ENCODE assay signal across 11 cellular contexts in the genomic region with DNA sequence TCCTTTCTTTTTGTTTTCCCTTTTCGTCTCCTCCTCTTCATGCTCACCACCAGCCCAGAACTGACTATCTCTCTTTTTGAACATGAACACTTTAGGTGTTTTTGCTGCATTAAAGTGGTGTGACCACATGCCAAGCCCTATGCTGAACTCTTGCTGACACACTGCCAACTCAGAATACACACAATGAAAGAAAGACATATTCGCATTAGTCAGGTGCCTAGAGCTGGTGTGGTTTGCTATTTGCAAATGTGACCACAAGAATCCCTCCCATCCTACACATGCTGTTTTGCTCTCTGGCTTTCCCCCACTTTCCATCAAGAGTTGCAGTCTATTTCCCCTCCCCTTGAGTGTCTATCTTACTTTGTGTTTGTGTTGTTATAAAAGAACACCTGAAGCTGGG.
DNase-seq lines count a peak whose midpoint lies in the region; ATAC-seq, FAIRE-seq and TF ChIP-seq lines count a peak whose summit lies in the region.
"Had no signal": no experiment of that assay in that cellular context is flagged by ENCODE, and none has a peak within 500 bp of the region (broad histone marks: within the 10 kb centered on the region; RNA-seq: fewer than 3 reads in every experiment).

No MANE protein-coding gene starts in this region.

- DNase-seq in MCF 10A (ENCODE audit: unreplicated experiment), result peak; percentile 56
- DNase-seq in breast epithelium (ENCODE audit: low spot score in 2 of 2), result no peak
- DNase-seq in activated CD4-positive, alpha-beta T cell treated with anti-CD3 and anti-CD28 coated beads, Interleukin-2, amount 10 ng/mL, durations not matched to agents 24 days and 14 days, result peak; percentile 89
- peak; percentile 40 for DNase-seq in epithelial cell of prostate (ENCODE audit: low read depth, low spot score)
- DNase-seq in urothelium cell line (ENCODE audit: low spot score), result peak; percentile 61
- no peak for DNase-seq in testis
- DNase-seq in EL, result no peak
- DNase-seq: ACHN had no signal

- no peaks in the 10 kb centered on the region for H3K27me3 Mint-ChIP-seq in MCF 10A (ENCODE audit: insufficient read depth, unreplicated experiment)
- no peaks in the 10 kb centered on the region for H3K27me3 Mint-ChIP-seq in activated CD4-positive, alpha-beta T cell treated with anti-CD3 and anti-CD28 coated beads, Interleukin-2, amount 10 ng/mL, durations not matched to agents 24 days and 14 days

- H3K4me3 Mint-ChIP-seq in MCF 10A (ENCODE audit: unreplicated experiment), result no peak overlapping the region
- peak overlapping the region; percentile 73 for H3K4me3 Mint-ChIP-seq in activated CD4-positive, alpha-beta T cell treated with anti-CD3 and anti-CD28 coated beads, Interleukin-2, amount 10 ng/mL, durations not matched to agents 24 days and 14 days

- no peak overlapping the region for H3K27ac ChIP-seq in breast epithelium
- H3K27ac ChIP-seq in epithelial cell of prostate, result no peak overlapping the region
- no peak overlapping the region for H3K27ac ChIP-seq in testis
- H3K27ac ChIP-seq: PC-9 had no signal

- H3K4me3 ChIP-seq in breast epithelium, result no peak overlapping the region
- H3K4me3 ChIP-seq in testis, result no peak overlapping the region
- H3K4me3 ChIP-seq: PC-9 had no signal

- no peak for ATAC-seq in GM18873 (IDR thresholded peaks at IDR 0.05; ENCODE audit: low FRiP score, unreplicated experiment)
- ATAC-seq: HCT116 had no signal

- TF ChIP-seq POLR2A in breast epithelium (IDR thresholded peaks at IDR 0.05), result no peak
- no peak for TF ChIP-seq POLR2A in testis (IDR thresholded peaks at IDR 0.05)

- H3K36me3 ChIP-seq in breast epithelium, result no peaks in the 10 kb centered on the region
- H3K36me3 ChIP-seq in testis (ENCODE audit: low read depth, missing control alignments), result no peaks in the 10 kb centered on the region

- H3K27me3 ChIP-seq in breast epithelium, result no peaks in the 10 kb centered on the region
- no peaks in the 10 kb centered on the region for H3K27me3 ChIP-seq in testis

- no peaks in the 10 kb centered on the region for H3K9me3 Mint-ChIP-seq in MCF 10A (ENCODE audit: unreplicated experiment)
- H3K9me3 Mint-ChIP-seq in activated CD4-positive, alpha-beta T cell treated with anti-CD3 and anti-CD28 coated beads, Interleukin-2, amount 10 ng/mL, durations not matched to agents 24 days and 14 days, result peaks cover 3% of the 10 kb centered on the region

- H3K4me1 ChIP-seq in breast epithelium, result no peaks in the 10 kb centered on the region
- H3K4me1 ChIP-seq in testis, result no peaks in the 10 kb centered on the region

- no TSS peak for BruUV-seq in MCF 10A (replicated peaks; lab: Mats Ljungman, UMichigan)

- TF ChIP-seq CTCF in MCF 10A (IDR thresholded peaks at IDR 0.05; ENCODE audit: unreplicated experiment), result no peak
- TF ChIP-seq CTCF in breast epithelium (IDR thresholded peaks at IDR 0.05), result no peak
- TF ChIP-seq CTCF in testis (IDR thresholded peaks at IDR 0.05), result no peak

- 88 to 90% methylated on average over 2 of the region's 2 CpGs for WGBS in testis, 2 donors

- no peak for FAIRE-seq in urothelium cell line (lab: Jason Lieb, UNC)

- H3K4me1 Mint-ChIP-seq in MCF 10A (ENCODE audit: insufficient read depth, unreplicated experiment), result peaks cover 20% of the 10 kb centered on the region
- H3K4me1 Mint-ChIP-seq in activated CD4-positive, alpha-beta T cell treated with anti-CD3 and anti-CD28 coated beads, Interleukin-2, amount 10 ng/mL, durations not matched to agents 24 days and 14 days, result peaks cover 51% of the 10 kb centered on the region

- CTCF ChIA-PET in MCF 10A (lab: Yijun Ruan, JAX), result interaction anchor here (0.6 kb wide), 1 partner anchor 398 kb away, joined by 3 read pairs; no protein-coding TSS in a partner anchor

- H3K9me3 ChIP-seq in breast epithelium (no peaks in the 10 kb centered on the region), testis (no peaks in the 10 kb centered on the region)

- H3K27ac Mint-ChIP-seq in MCF 10A (ENCODE audit: low read depth, unreplicated experiment), result no peak overlapping the region
- H3K27ac Mint-ChIP-seq in activated CD4-positive, alpha-beta T cell treated with anti-CD3 and anti-CD28 coated beads, Interleukin-2, amount 10 ng/mL, durations not matched to agents 24 days and 14 days, result peak overlapping the region; percentile 94

- POLR2A ChIA-PET in MCF 10A (lab: Yijun Ruan, JAX), result no interaction called here

- H3K36me3 Mint-ChIP-seq in MCF 10A (ENCODE audit: insufficient read depth, unreplicated experiment), result no peaks in the 10 kb centered on the region
- H3K36me3 Mint-ChIP-seq in activated CD4-positive, alpha-beta T cell treated with anti-CD3 and anti-CD28 coated beads, Interleukin-2, amount 10 ng/mL, durations not matched to agents 24 days and 14 days (ENCODE audit: low read depth), result peaks cover 44% of the 10 kb centered on the region

- intact Hi-C loops in MCF 10A (cut with micrococcal nuclease), result no loop called here
- intact Hi-C loops in breast epithelium (cut with DNase I; ENCODE audit: low total_unique reads), result no loop called here
- intact Hi-C loops in activated CD4-positive, alpha-beta T cell treated with anti-CD3 and anti-CD28 coated beads, Interleukin-2, amount 10 ng/mL, durations not matched to agents 24 days and 14 days (cut with micrococcal nuclease), result loop anchor here (1.0 to 5.0 kb wide), 9 partner anchors 31 to 1234 kb away; partner anchors contain the start of gene FHIT
- intact Hi-C loops in testis (cut with DNase I; ENCODE audit: low total_unique reads), result no loop called here

Comparison
In these comparisons a context has a peak if more than half of its experiments do, and no peak if none do; other contexts are left out.
1. DNase-seq: peak in MCF 10A (single experiment), activated CD4-positive, alpha-beta T cell treated with anti-CD3 and anti-CD28 coated beads, Interleukin-2, amount 10 ng/mL, durations not matched to agents 24 days and 14 days (single experiment), epithelial cell of prostate (single experiment) and urothelium cell line (single experiment); none in breast epithelium (0 of 2), testis (single experiment) and EL (single experiment).